Comparison of ENCODE assay signal across 1 cellular context in genomic region chr19:4580021-4580901, GRCh38.
TF ChIP-seq lines count a peak whose summit lies in the region.

No MANE protein-coding gene starts in this region.

TF ChIP-seq in K562, 482 proteins besides CTCF, POLR2A, EP300 and RAD21:
- peak; percentile 58 for TF ChIP-seq TFE3 (CRISPR knock-in tag; IDR thresholded peaks at IDR 0.05)
- peak; percentile 72; the same call in 1 of the 2 replicates for TF ChIP-seq TOE1 (IDR thresholded peaks at IDR 0.05; ENCODE audit: borderline replicate concordance)
- no peak for TF ChIP-seq TOE1 (CRISPR knock-in tag; IDR thresholded peaks at IDR 0.05; ENCODE audit: borderline replicate concordance, low read depth)
- TF ChIP-seq, protein P1, sequence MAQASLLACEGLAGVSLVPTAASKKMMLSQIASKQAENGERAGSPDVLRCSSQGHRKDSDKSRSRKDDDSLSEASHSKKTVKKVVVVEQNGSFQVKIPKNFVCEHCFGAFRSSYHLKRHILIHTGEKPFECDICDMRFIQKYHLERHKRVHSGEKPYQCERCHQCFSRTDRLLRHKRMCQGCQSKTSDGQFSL (CRISPR knock-in tag; IDR thresholded peaks at IDR 0.05) = peak; percentile 55; the same call in 1 of the 2 replicates
- TF ChIP-seq, protein P1 (tag; IDR thresholded peaks at IDR 0.05) = no peak
- TF ChIP-seq, protein P2, sequence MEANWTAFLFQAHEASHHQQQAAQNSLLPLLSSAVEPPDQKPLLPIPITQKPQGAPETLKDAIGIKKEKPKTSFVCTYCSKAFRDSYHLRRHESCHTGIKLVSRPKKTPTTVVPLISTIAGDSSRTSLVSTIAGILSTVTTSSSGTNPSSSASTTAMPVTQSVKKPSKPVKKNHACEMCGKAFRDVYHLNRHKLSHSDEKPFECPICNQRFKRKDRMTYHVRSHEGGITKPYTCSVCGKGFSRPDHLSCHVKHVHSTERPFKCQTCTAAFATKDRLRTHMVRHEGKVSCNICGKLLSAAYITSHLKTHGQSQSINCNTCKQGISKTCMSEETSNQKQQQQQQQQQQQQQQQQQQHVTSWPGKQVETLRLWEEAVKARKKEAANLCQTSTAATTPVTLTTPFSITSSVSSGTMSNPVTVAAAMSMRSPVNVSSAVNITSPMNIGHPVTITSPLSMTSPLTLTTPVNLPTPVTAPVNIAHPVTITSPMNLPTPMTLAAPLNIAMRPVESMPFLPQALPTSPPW (CRISPR knock-in tag; IDR thresholded peaks at IDR 0.05) = peak; percentile 17; the same call in 1 of the 2 replicates
- TF ChIP-seq CTCFL (IDR thresholded peaks at IDR 0.05; ENCODE audit: borderline replicate concordance, insufficient read depth, low read depth, low read length, poor library complexity, severe bottlenecking) = peak; percentile 58
- TF ChIP-seq MTA1 (IDR thresholded peaks at IDR 0.05; ENCODE audit: borderline replicate concordance) = no peak
- TF ChIP-seq ZBTB2 (IDR thresholded peaks at IDR 0.05) = peak; percentile 47; the same call in 1 of the 2 replicates
- TF ChIP-seq ZFX (CRISPR knock-in tag; IDR thresholded peaks at IDR 0.05) = peak; percentile 47
- TF ChIP-seq, protein P3, sequence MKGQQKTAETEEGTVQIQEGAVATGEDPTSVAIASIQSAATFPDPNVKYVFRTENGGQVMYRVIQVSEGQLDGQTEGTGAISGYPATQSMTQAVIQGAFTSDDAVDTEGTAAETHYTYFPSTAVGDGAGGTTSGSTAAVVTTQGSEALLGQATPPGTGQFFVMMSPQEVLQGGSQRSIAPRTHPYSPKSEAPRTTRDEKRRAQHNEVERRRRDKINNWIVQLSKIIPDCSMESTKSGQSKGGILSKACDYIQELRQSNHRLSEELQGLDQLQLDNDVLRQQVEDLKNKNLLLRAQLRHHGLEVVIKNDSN (CRISPR knock-in tag; IDR thresholded peaks at IDR 0.05) = peak; percentile 91
- TF ChIP-seq MTA3 (IDR thresholded peaks at IDR 0.05; ENCODE audit: borderline replicate concordance) = 0 out of 2 replicates have a peak, but pooled peaks have one; percentile 31
- TF ChIP-seq ZBTB7A (IDR thresholded peaks at IDR 0.05; ENCODE audit: borderline replicate concordance, control insufficient read depth, low read depth, low read length) = peak; percentile 85
- no peak for TF ChIP-seq ZNF347 (CRISPR knock-in tag; IDR thresholded peaks at IDR 0.05; ENCODE audit: low read depth)
- TF ChIP-seq MAX (CRISPR knock-in tag; IDR thresholded peaks at IDR 0.05) = 0 out of 2 replicates have a peak, but pooled peaks have one; percentile 11
- no peak for TF ChIP-seq LARP7 (IDR thresholded peaks at IDR 0.05)
- peak; percentile 36; the same call in 1 of the 2 replicates for TF ChIP-seq CBFA2T2 (conservative IDR thresholded peaks at IDR 0.05)
- TF ChIP-seq BHLHE40 (IDR thresholded peaks at IDR 0.05; ENCODE audit: low read length) = peak; percentile 88
- peak; percentile 35; the same call in 1 of the 2 replicates for TF ChIP-seq RB1 (IDR thresholded peaks at IDR 0.05; ENCODE audit: low read depth)
- TF ChIP-seq RBFOX2 (IDR thresholded peaks at IDR 0.05; ENCODE audit: low read depth, low read length) = 0 out of 2 replicates have a peak, but pooled peaks have one; percentile 28
- TF ChIP-seq, protein P4, sequence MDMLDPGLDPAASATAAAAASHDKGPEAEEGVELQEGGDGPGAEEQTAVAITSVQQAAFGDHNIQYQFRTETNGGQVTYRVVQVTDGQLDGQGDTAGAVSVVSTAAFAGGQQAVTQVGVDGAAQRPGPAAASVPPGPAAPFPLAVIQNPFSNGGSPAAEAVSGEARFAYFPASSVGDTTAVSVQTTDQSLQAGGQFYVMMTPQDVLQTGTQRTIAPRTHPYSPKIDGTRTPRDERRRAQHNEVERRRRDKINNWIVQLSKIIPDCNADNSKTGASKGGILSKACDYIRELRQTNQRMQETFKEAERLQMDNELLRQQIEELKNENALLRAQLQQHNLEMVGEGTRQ (CRISPR knock-in tag; IDR thresholded peaks at IDR 0.05) = peak; percentile 88
- TF ChIP-seq BCOR (IDR thresholded peaks at IDR 0.05) = 0 out of 2 replicates have a peak, but pooled peaks have one; percentile 27
- TF ChIP-seq RBBP5 (IDR thresholded peaks at IDR 0.05; ENCODE audit: borderline replicate concordance, insufficient read depth, low read length, poor library complexity, severe bottlenecking) = peak; percentile 39
- TF ChIP-seq ARID4B (CRISPR knock-in tag; IDR thresholded peaks at IDR 0.05) = no peak
- TF ChIP-seq MNT (conservative IDR thresholded peaks at IDR 0.05) = 0 out of 4 replicates have a peak, but pooled peaks of 1 of the 2 experiments have one; percentile 26
- no peak for TF ChIP-seq KDM2B (CRISPR knock-in tag; IDR thresholded peaks at IDR 0.05)
- TF ChIP-seq, protein P5, sequence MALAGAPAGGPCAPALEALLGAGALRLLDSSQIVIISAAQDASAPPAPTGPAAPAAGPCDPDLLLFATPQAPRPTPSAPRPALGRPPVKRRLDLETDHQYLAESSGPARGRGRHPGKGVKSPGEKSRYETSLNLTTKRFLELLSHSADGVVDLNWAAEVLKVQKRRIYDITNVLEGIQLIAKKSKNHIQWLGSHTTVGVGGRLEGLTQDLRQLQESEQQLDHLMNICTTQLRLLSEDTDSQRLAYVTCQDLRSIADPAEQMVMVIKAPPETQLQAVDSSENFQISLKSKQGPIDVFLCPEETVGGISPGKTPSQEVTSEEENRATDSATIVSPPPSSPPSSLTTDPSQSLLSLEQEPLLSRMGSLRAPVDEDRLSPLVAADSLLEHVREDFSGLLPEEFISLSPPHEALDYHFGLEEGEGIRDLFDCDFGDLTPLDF (CRISPR knock-in tag; IDR thresholded peaks at IDR 0.05) = no peak
- TF ChIP-seq RAD51 (IDR thresholded peaks at IDR 0.05; ENCODE audit: borderline replicate concordance, low read depth) = peak; percentile 77; the same call in 1 of the 2 replicates
- TF ChIP-seq HCFC1 (IDR thresholded peaks at IDR 0.05; ENCODE audit: low read depth, low read length) = no peak
- TF ChIP-seq NFYB (IDR thresholded peaks at IDR 0.05; ENCODE audit: extremely low read depth, insufficient read length) = peak; percentile 58
